Comparison of ENCODE assay signal across 8 cellular contexts in the genomic region with DNA sequence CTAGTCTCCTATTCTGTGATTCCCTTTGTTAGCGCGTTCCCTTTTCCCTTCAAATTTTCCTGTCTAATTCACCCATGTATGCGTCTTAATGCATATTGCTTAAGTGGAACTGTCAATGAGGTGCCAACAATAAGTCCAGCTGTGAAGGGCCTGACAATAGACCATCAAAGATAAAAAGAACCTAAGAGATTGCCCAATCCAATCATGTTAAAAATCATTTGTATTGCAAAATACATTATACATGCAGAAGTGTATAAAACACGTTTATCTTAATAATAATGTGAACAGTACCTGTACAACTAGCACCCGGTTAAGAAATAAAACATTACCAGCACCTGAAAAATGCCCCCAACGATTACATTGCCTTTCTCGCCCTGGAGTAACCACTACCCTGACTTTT. TPM values are rescaled to one million over a fixed set of nuclear protein-coding genes. Genes with fewer than 3 reads are reported as not detected.
DNase-seq lines count a peak whose midpoint lies in the region; ATAC-seq and TF ChIP-seq lines count a peak whose summit lies in the region.

No MANE protein-coding gene starts in this region.

- TF ChIP-seq EP300 in suprapubic skin (IDR thresholded peaks at IDR 0.05) = no peak

- H3K9me3 ChIP-seq in adipocyte (ENCODE audit: control insufficient read depth, low read length) (no peaks in the 10 kb centered on the region), suprapubic skin (peaks cover 2% of the 10 kb centered on the region)

- peak overlapping the region; percentile 90 for H3K4me3 ChIP-seq in adipocyte (ENCODE audit: low read length)
- H3K4me3 ChIP-seq in suprapubic skin = peak overlapping the region; percentile 83

- H3K27me3 ChIP-seq in adipocyte (replicated peaks; ENCODE audit: control insufficient read depth, insufficient read depth, low read length) = no peaks in the 10 kb centered on the region
- H3K27me3 ChIP-seq in layer of hippocampus (ENCODE audit: control insufficient read depth, insufficient read depth, low read length) = no peaks in the 10 kb centered on the region
- H3K27me3 ChIP-seq in suprapubic skin = no peaks in the 10 kb centered on the region

- WGBS in suprapubic skin = 64% methylated on average over 7 of the region's 7 CpGs

- peak overlapping the region; percentile 76 for H3K27ac ChIP-seq in layer of hippocampus (ENCODE audit: low read depth, low read length)
- H3K27ac ChIP-seq in suprapubic skin = peak overlapping the region; percentile 89

- peak overlapping the region; percentile 43 for H3K27ac Mint-ChIP-seq in T-helper 2 cell treated with Interferon-gamma antibody and Interleukin-4, amounts not matched to agents 5 μg/mL and 100 μg/mL, for 36 hours

- peaks cover 2% of the 10 kb centered on the region for H3K36me3 Mint-ChIP-seq in T-helper 2 cell treated with Interferon-gamma antibody and Interleukin-4, amounts not matched to agents 5 μg/mL and 100 μg/mL, for 36 hours (ENCODE audit: low read depth)

- H3K9ac ChIP-seq in adipocyte (ENCODE audit: low read length) = peak overlapping the region; percentile 91

- no peak for TF ChIP-seq CTCF in suprapubic skin (IDR thresholded peaks at IDR 0.05)
- TF ChIP-seq CTCF in omental fat pad (IDR thresholded peaks at IDR 0.05) = no peak

- H3K4me1 ChIP-seq in adipocyte (ENCODE audit: control insufficient read depth, insufficient read depth, low read length) = peaks cover 19% of the 10 kb centered on the region
- H3K4me1 ChIP-seq in suprapubic skin = peaks cover 37% of the 10 kb centered on the region

- peak overlapping the region; percentile 94 for H3K4me3 Mint-ChIP-seq in T-helper 2 cell treated with Interferon-gamma antibody and Interleukin-4, amounts not matched to agents 5 μg/mL and 100 μg/mL, for 36 hours

- no peak for TF ChIP-seq POLR2A in suprapubic skin (IDR thresholded peaks at IDR 0.05)

- peaks cover 23% of the 10 kb centered on the region for H3K27me3 Mint-ChIP-seq in T-helper 2 cell treated with Interferon-gamma antibody and Interleukin-4, amounts not matched to agents 5 μg/mL and 100 μg/mL, for 36 hours (ENCODE audit: low read depth)

- no peak for DNase-seq in T-helper 2 cell treated with Interferon-gamma antibody and Interleukin-4, amounts not matched to agents 5 μg/mL and 100 μg/mL, for 36 hours (ENCODE audit: low spot score)
- DNase-seq in T-helper 2 cell (no peak), adipocyte (ENCODE audit: low read depth) (peak; percentile 34), suprapubic skin (ENCODE audit: low spot score in 2 of 2) (no peak), omental fat pad (ENCODE audit: low spot score) (no peak), NCI-H1417 treated with DMSO at 0.1 percent for 48 hours (lab: John Stamatoyannopoulos, UW) (no peak)
- DNase-seq in activated CD8-positive, alpha-beta memory T cell treated with anti-CD3 and anti-CD28 coated beads, Interleukin-2, amount 50 U/mL, for 4 hours = no peak

- H3K36me3 ChIP-seq in adipocyte (ENCODE audit: control insufficient read depth, insufficient read depth, low read length, severe bottlenecking) = no peaks in the 10 kb centered on the region
- no peaks in the 10 kb centered on the region for H3K36me3 ChIP-seq in suprapubic skin

- no peak for ATAC-seq in omental fat pad (ENCODE audit: low FRiP score)

- H3K9me3 Mint-ChIP-seq in T-helper 2 cell treated with Interferon-gamma antibody and Interleukin-4, amounts not matched to agents 5 μg/mL and 100 μg/mL, for 36 hours = peaks cover 3% of the 10 kb centered on the region

- H3K4me1 Mint-ChIP-seq in T-helper 2 cell treated with Interferon-gamma antibody and Interleukin-4, amounts not matched to agents 5 μg/mL and 100 μg/mL, for 36 hours (ENCODE audit: low read depth) = peaks cover 15% of the 10 kb centered on the region

RNA-seq across cellular contexts. Expression of a gene that starts 0.7 kb away (rescaled TPM):
- total RNA-seq in suprapubic skin (10 to 100 TPM in 2 of 4 donors, 1 to 10 TPM in 2; 7.0 to 44.2 (median 10.8) TPM), omental fat pad (10 to 100 TPM in 3 of 4 donors, 1 to 10 TPM in 1; 7.8 to 41.8 (median 16.9) TPM)
